ENCODE assay signal across 8 cellular contexts in the genomic region with DNA sequence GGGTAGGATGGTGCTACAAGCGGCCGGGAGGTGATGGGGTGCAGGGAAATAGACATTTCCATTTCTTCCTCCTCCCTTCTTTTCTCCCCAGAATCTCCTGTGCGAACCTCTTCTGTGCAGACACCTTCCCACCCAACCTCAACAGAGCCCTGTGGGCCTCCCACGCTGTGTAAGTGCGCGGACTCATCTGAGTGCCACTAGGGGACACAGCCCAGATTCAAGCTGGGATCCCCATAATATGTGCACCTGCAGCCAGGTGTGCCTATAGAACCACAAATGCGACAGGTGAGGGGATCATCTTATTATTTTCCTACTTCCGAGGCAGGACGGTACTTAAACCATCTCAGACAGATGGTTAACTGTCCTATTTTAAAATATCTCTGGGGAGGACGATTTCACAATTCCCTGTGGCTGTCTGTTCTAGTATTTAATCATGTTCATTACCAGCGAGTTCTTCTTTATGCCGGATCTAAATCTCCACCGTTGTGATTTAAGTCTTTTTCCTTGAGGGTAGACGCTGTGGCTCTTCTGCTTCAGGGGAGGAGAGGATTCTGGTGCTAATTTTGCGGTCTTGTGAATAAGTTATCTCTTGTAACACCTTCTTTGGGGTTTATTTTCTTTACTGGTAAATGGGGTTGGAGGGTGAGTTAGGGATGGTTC. TPM values are rescaled to one million over a fixed set of nuclear protein-coding genes. Genes with fewer than 3 reads are reported as not detected.
DNase-seq lines count a peak whose midpoint lies in the region; ATAC-seq, FAIRE-seq and TF ChIP-seq lines count a peak whose summit lies in the region.

No MANE protein-coding gene starts in this region.

- H3K27me3 ChIP-seq in liver (ENCODE audit: control insufficient read depth in 4 of 4, insufficient read depth in 4 of 4, low read length in 3 of 4): no peaks in the 10 kb centered on the region

- H3K9me3 ChIP-seq in liver (ENCODE audit: control insufficient read depth in 4 of 4, low read length in 3 of 4): no peaks in the 10 kb centered on the region

- H3K27me3 Mint-ChIP-seq in activated T-cell treated with anti-CD3 and anti-CD28 coated beads, Interleukin-2, amount 50 U/mL, for 72 hours (ENCODE audit: low read depth): peaks cover 55% of the 10 kb centered on the region
- peaks cover 15% of the 10 kb centered on the region for H3K27me3 Mint-ChIP-seq in activated naive CD4-positive, alpha-beta T cell treated with anti-CD3 and anti-CD28 coated beads, Interleukin-2, amount 50 U/mL, for 24 hours
- peaks cover 89% of the 10 kb centered on the region for H3K27me3 Mint-ChIP-seq in type B pancreatic cell

- TF ChIP-seq CTCF in liver (IDR thresholded peaks at IDR 0.05; ENCODE audit: low read depth, low read length, missing input control) (no peak), type B pancreatic cell (conservative IDR thresholded peaks at IDR 0.05) (no peak)

- 67% methylated on average over 15 of the region's 15 CpGs for WGBS in liver

- H3K36me3 ChIP-seq in liver (ENCODE audit: control insufficient read depth in 4 of 4, insufficient read depth in 3 of 4, low read depth in 1 of 4, low read length in 3 of 4): no peaks in the 10 kb centered on the region

- no peak overlapping the region for H3K27ac ChIP-seq in liver (ENCODE audit: low read depth in 1 of 2, low read length in 2 of 2)

- no peak overlapping the region for H3K27ac Mint-ChIP-seq in activated T-cell treated with anti-CD3 and anti-CD28 coated beads, Interleukin-2, amount 50 U/mL, for 72 hours
- no peak overlapping the region for H3K27ac Mint-ChIP-seq in activated naive CD4-positive, alpha-beta T cell treated with anti-CD3 and anti-CD28 coated beads, Interleukin-2, amount 50 U/mL, for 24 hours
- no peak overlapping the region for H3K27ac Mint-ChIP-seq in type B pancreatic cell

- H3K4me3 ChIP-seq in liver (ENCODE audit: low read depth in 1 of 3, low read length in 3 of 3): peak overlapping the region in 2 of 3 donors; percentile 36 to 52

- no peak for FAIRE-seq in HTR-8/SVneo (lab: Jason Lieb, UNC)

- DNase-seq in activated T-cell treated with anti-CD3 and anti-CD28 coated beads, Interleukin-2, amount 50 U/mL, for 72 hours: no peak
- DNase-seq in activated T-cell treated with anti-CD3 and anti-CD28 coated beads, Interleukin-2, amount 50 U/mL, for 48 hours: no peak
- DNase-seq in type B pancreatic cell (ENCODE audit: extremely low spot score, unreplicated experiment) (no peak), HTR-8/SVneo (ENCODE audit: insufficient read length, low spot score) (no peak), dedifferentiated amniotic fluid mesenchymal stem cell (ENCODE audit: extremely low spot score) (no peak)
- no peak for DNase-seq in stimulated activated CD4-positive, alpha-beta T cell treated with anti-CD3 and anti-CD28 coated beads, Interleukin-12 subunit alpha, Interleukin-12 subunit beta, amount 100 ng/mL, for 4 hours

- H3K4me1 ChIP-seq in liver (ENCODE audit: control insufficient read depth in 4 of 4, insufficient read depth in 4 of 4, low read length in 3 of 4): peaks cover 0 to 10% (median 6%) of the 10 kb centered on the region in 4 donors

- no peak overlapping the region for H3K9ac ChIP-seq in liver (ENCODE audit: low read depth in 1 of 2, low read length in 2 of 2)

- no peaks in the 10 kb centered on the region for H3K9me3 Mint-ChIP-seq in activated T-cell treated with anti-CD3 and anti-CD28 coated beads, Interleukin-2, amount 50 U/mL, for 72 hours
- no peaks in the 10 kb centered on the region for H3K9me3 Mint-ChIP-seq in activated naive CD4-positive, alpha-beta T cell treated with anti-CD3 and anti-CD28 coated beads, Interleukin-2, amount 50 U/mL, for 24 hours
- H3K9me3 Mint-ChIP-seq in type B pancreatic cell: no peaks in the 10 kb centered on the region

- peak; percentile 16 for ATAC-seq in activated T-cell treated with anti-CD3 and anti-CD28 coated beads, Interleukin-2, amount 50 U/mL, for 72 hours (replicated peaks in 1 of 2)

- H3K4me3 Mint-ChIP-seq in activated T-cell treated with anti-CD3 and anti-CD28 coated beads, Interleukin-2, amount 50 U/mL, for 72 hours: peak overlapping the region; percentile 69 to 79
- peak overlapping the region; percentile 69 for H3K4me3 Mint-ChIP-seq in activated naive CD4-positive, alpha-beta T cell treated with anti-CD3 and anti-CD28 coated beads, Interleukin-2, amount 50 U/mL, for 24 hours
- H3K4me3 Mint-ChIP-seq in type B pancreatic cell: peak overlapping the region; percentile 51

- TF ChIP-seq RAD21 in liver (IDR thresholded peaks at IDR 0.05): no peak

- H3K4me1 Mint-ChIP-seq in activated T-cell treated with anti-CD3 and anti-CD28 coated beads, Interleukin-2, amount 50 U/mL, for 72 hours (ENCODE audit: low read depth): peaks cover 17% of the 10 kb centered on the region
- peaks cover 14% of the 10 kb centered on the region for H3K4me1 Mint-ChIP-seq in activated naive CD4-positive, alpha-beta T cell treated with anti-CD3 and anti-CD28 coated beads, Interleukin-2, amount 50 U/mL, for 24 hours
- no peaks in the 10 kb centered on the region for H3K4me1 Mint-ChIP-seq in type B pancreatic cell (ENCODE audit: unreplicated experiment)

- no peaks in the 10 kb centered on the region for H3K36me3 Mint-ChIP-seq in activated T-cell treated with anti-CD3 and anti-CD28 coated beads, Interleukin-2, amount 50 U/mL, for 72 hours (ENCODE audit: insufficient read depth in 2 of 2)
- H3K36me3 Mint-ChIP-seq in activated naive CD4-positive, alpha-beta T cell treated with anti-CD3 and anti-CD28 coated beads, Interleukin-2, amount 50 U/mL, for 24 hours: no peaks in the 10 kb centered on the region
- peaks cover 5% of the 10 kb centered on the region for H3K36me3 Mint-ChIP-seq in type B pancreatic cell

TF ChIP-seq in liver, 16 proteins besides CTCF, POLR2A, EP300 and RAD21 (continues in another document):
- no peak for TF ChIP-seq FOXA2 (IDR thresholded peaks at IDR 0.05)
- TF ChIP-seq TAF1 (conservative IDR thresholded peaks at IDR 0.05): no peak
- TF ChIP-seq NR2F2 (IDR thresholded peaks at IDR 0.05): no peak
- TF ChIP-seq FOXA1 (IDR thresholded peaks at IDR 0.05): no peak
- TF ChIP-seq, protein P1, sequence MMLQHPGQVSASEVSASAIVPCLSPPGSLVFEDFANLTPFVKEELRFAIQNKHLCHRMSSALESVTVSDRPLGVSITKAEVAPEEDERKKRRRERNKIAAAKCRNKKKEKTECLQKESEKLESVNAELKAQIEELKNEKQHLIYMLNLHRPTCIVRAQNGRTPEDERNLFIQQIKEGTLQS (IDR thresholded peaks at IDR 0.05): no peak
- TF ChIP-seq SP1 (IDR thresholded peaks at IDR 0.05): no peak
- TF ChIP-seq HNF4G (IDR thresholded peaks at IDR 0.05): no peak
- TF ChIP-seq JUND (IDR thresholded peaks at IDR 0.05): no peak
- TF ChIP-seq EGR1 (IDR thresholded peaks at IDR 0.05; ENCODE audit: low read depth in 2 of 2): no peak
- TF ChIP-seq, protein P2, sequence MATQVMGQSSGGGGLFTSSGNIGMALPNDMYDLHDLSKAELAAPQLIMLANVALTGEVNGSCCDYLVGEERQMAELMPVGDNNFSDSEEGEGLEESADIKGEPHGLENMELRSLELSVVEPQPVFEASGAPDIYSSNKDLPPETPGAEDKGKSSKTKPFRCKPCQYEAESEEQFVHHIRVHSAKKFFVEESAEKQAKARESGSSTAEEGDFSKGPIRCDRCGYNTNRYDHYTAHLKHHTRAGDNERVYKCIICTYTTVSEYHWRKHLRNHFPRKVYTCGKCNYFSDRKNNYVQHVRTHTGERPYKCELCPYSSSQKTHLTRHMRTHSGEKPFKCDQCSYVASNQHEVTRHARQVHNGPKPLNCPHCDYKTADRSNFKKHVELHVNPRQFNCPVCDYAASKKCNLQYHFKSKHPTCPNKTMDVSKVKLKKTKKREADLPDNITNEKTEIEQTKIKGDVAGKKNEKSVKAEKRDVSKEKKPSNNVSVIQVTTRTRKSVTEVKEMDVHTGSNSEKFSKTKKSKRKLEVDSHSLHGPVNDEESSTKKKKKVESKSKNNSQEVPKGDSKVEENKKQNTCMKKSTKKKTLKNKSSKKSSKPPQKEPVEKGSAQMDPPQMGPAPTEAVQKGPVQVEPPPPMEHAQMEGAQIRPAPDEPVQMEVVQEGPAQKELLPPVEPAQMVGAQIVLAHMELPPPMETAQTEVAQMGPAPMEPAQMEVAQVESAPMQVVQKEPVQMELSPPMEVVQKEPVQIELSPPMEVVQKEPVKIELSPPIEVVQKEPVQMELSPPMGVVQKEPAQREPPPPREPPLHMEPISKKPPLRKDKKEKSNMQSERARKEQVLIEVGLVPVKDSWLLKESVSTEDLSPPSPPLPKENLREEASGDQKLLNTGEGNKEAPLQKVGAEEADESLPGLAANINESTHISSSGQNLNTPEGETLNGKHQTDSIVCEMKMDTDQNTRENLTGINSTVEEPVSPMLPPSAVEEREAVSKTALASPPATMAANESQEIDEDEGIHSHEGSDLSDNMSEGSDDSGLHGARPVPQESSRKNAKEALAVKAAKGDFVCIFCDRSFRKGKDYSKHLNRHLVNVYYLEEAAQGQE (IDR thresholded peaks at IDR 0.05): no peak
- TF ChIP-seq RXRA (IDR thresholded peaks at IDR 0.05): no peak
- TF ChIP-seq, protein P3, sequence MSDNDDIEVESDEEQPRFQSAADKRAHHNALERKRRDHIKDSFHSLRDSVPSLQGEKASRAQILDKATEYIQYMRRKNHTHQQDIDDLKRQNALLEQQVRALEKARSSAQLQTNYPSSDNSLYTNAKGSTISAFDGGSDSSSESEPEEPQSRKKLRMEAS (IDR thresholded peaks at IDR 0.05): no peak
- TF ChIP-seq GABPA (IDR thresholded peaks at IDR 0.05 in 1 of 2, conservative IDR thresholded peaks at IDR 0.05 in 1 of 2): no peak

RNA-seq across cellular contexts. Expression of a gene that starts 17.2 kb away (rescaled TPM):
- under 1 TPM; 0.14 to 0.21 TPM for total RNA-seq in activated T-cell treated with anti-CD3 and anti-CD28 coated beads, Interleukin-2, amount 50 U/mL, for 72 hours
- total RNA-seq in liver: 1 to 10 TPM in 1 of 2 donors, under 1 TPM in 1; 0.37 to 1.9 TPM
- polyA plus RNA-seq in liver: under 1 TPM; 0.23 to 0.44 TPM
- total RNA-seq in type B pancreatic cell (ENCODE audit: low replicate concordance): 12.7 and 14.3 TPM in 2 replicates

RNA-seq across cellular contexts. Expression of a gene that starts 31.3 kb away (rescaled TPM):
- 10 to 100 TPM; 17.6 to 19.9 TPM for total RNA-seq in activated T-cell treated with anti-CD3 and anti-CD28 coated beads, Interleukin-2, amount 50 U/mL, for 72 hours
- total RNA-seq in liver (1 to 10 TPM; 3.5 to 5.1 TPM), type B pancreatic cell (ENCODE audit: low replicate concordance) (22.3 and 29.8 TPM in 2 replicates)
- 1 to 10 TPM; 4.0 to 5.5 TPM for polyA plus RNA-seq in liver
